1 cellular context compared by ENCODE assay signal in the genomic region with DNA sequence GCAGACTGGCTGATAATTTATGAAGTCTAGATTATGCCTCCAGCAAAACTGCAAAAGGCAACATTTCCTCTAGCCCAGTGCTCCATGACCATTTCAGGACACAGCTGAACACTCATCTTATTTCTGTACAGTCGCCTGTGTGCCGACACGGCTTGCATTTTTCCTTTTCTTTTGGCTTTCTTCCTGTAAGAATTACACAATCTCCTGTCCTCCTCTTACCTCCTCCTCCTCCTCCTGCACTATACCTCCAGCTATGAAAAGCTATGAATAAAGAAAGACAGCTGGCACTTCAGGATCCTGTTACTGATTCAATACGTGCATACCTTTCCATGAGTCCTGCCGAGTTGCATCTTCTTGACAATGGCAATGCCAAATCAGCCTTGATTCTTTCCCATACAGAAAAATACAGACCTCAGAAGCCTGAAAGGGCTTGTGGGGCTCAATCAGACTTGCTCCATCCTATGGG.
TF ChIP-seq lines count a peak whose summit lies in the region.

No MANE protein-coding gene starts in this region.

TF ChIP-seq in endothelial cell of umbilical vein, 7 proteins besides CTCF, POLR2A, EP300 and RAD21:
- TF ChIP-seq JUN (IDR thresholded peaks at IDR 0.05; ENCODE audit: borderline replicate concordance, insufficient read depth, insufficient read length, low read depth) (no peak), MYC (IDR thresholded peaks at IDR 0.05; ENCODE audit: low read depth, low read length) (no peak), EZH2 (IDR thresholded peaks at IDR 0.05; ENCODE audit: borderline replicate concordance, low read depth, low read length, severe bottlenecking) (no peak), FOS (IDR thresholded peaks at IDR 0.05; ENCODE audit: borderline replicate concordance, insufficient read depth, low read length) (no peak), POLR2AphosphoS5 (IDR thresholded peaks at IDR 0.05; ENCODE audit: insufficient read depth, low read depth, low read length) (no peak), GATA2 (IDR thresholded peaks at IDR 0.05; ENCODE audit: insufficient read depth, insufficient read length, low read depth, low read length) (no peak)
- TF ChIP-seq, protein P1, sequence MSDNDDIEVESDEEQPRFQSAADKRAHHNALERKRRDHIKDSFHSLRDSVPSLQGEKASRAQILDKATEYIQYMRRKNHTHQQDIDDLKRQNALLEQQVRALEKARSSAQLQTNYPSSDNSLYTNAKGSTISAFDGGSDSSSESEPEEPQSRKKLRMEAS (IDR thresholded peaks at IDR 0.05; ENCODE audit: insufficient read depth, insufficient read length): no peak
TF ChIP-seq in endothelial cell of umbilical vein: peak in this region for 0.
